21 cellular contexts compared by ENCODE assay signal in genomic region chr13:91405240-91405639, GRCh38. TPM values are rescaled to one million over a fixed set of nuclear protein-coding genes. Genes with fewer than 3 reads are reported as not detected.
DNase-seq lines count a peak whose midpoint lies in the region; ATAC-seq, FAIRE-seq and TF ChIP-seq lines count a peak whose summit lies in the region.
"Had no signal": no experiment of that assay in that cellular context is flagged by ENCODE, and none has a peak within 500 bp of the region (broad histone marks: within the 10 kb centered on the region; RNA-seq: fewer than 3 reads in every experiment).

No MANE protein-coding gene starts in this region.

- no peaks in the 10 kb centered on the region for H3K27me3 ChIP-seq in naive thymus-derived CD4-positive, alpha-beta T cell (ENCODE audit: control insufficient read depth in 2 of 2, insufficient read depth in 2 of 2, low read length in 2 of 2)

- POLR2A ChIA-PET in naive thymus-derived CD4-positive, alpha-beta T cell (lab: Charles Lee) = no interaction called here
- POLR2A ChIA-PET in activated CD4-positive, alpha-beta memory T cell treated with anti-CD3 and anti-CD28 coated beads, Interleukin-2, amount 10 ng/mL, durations not matched to agents 7 days and 5 days (lab: Charles Lee) = no interaction called here

- DNase-seq in GM12892 (ENCODE audit: insufficient read length) = no peak
- DNase-seq in left ventricle myocardium superior = no peak
- DNase-seq in NCI-H345 (lab: John Stamatoyannopoulos, UW) = no peak
- no peak for DNase-seq in naive thymus-derived CD4-positive, alpha-beta T cell
- no peak for DNase-seq in activated CD4-positive, alpha-beta memory T cell treated with anti-CD3 and anti-CD28 coated beads, Interleukin-2, amount 10 ng/mL, durations not matched to agents 7 days and 5 days
- DNase-seq: activated naive CD8-positive, alpha-beta T cell treated with anti-CD3 and anti-CD28 coated beads, Interleukin-2, amount 10 ng/mL, durations not matched to agents 7 days and 5 days; CD4-positive, alpha-beta T cell; KG1; kidney; NCI-H1417 treated with DMSO at 0.1 percent for 48 hours; NCI-H446 treated with DMSO at 0.1 percent for 48 hours; OCI-M1; posterior cingulate gyrus; trophoblast cell had no signal

- H3K4me1 Mint-ChIP-seq in naive thymus-derived CD4-positive, alpha-beta T cell = peaks cover 0 to 2% (median 0%) of the 10 kb centered on the region in 7 donors
- no peaks in the 10 kb centered on the region for H3K4me1 Mint-ChIP-seq in activated CD4-positive, alpha-beta memory T cell treated with anti-CD3 and anti-CD28 coated beads, Interleukin-2, amount 10 ng/mL, durations not matched to agents 7 days and 5 days
- H3K4me1 Mint-ChIP-seq: activated naive CD8-positive, alpha-beta T cell treated with anti-CD3 and anti-CD28 coated beads, Interleukin-2, amount 10 ng/mL, durations not matched to agents 7 days and 5 days; central memory CD8-positive, alpha-beta T cell had no signal

- no peak overlapping the region for H3K4me3 Mint-ChIP-seq in naive thymus-derived CD4-positive, alpha-beta T cell
- H3K4me3 Mint-ChIP-seq in activated CD4-positive, alpha-beta memory T cell treated with anti-CD3 and anti-CD28 coated beads, Interleukin-2, amount 10 ng/mL, durations not matched to agents 7 days and 5 days = no peak overlapping the region
- H3K4me3 Mint-ChIP-seq: activated naive CD8-positive, alpha-beta T cell treated with anti-CD3 and anti-CD28 coated beads, Interleukin-2, amount 10 ng/mL, durations not matched to agents 7 days and 5 days; CD4-positive, alpha-beta T cell; central memory CD8-positive, alpha-beta T cell had no signal

- H3K4me1 ChIP-seq in naive thymus-derived CD4-positive, alpha-beta T cell (ENCODE audit: control insufficient read depth in 2 of 2, insufficient read depth in 2 of 2, low read length in 2 of 2) = no peaks in the 10 kb centered on the region
- H3K4me1 ChIP-seq: A549 had no signal

- FAIRE-seq in GM12892 (lab: Jason Lieb, UNC) = peak; percentile 53
- FAIRE-seq: A549, endometrium, kidney had no signal

- H3K9me3 Mint-ChIP-seq in naive thymus-derived CD4-positive, alpha-beta T cell = peaks cover 0 to 4% (median 0%) of the 10 kb centered on the region in 11 donors
- no peaks in the 10 kb centered on the region for H3K9me3 Mint-ChIP-seq in activated CD4-positive, alpha-beta memory T cell treated with anti-CD3 and anti-CD28 coated beads, Interleukin-2, amount 10 ng/mL, durations not matched to agents 7 days and 5 days
- H3K9me3 Mint-ChIP-seq: activated naive CD8-positive, alpha-beta T cell treated with anti-CD3 and anti-CD28 coated beads, Interleukin-2, amount 10 ng/mL, durations not matched to agents 7 days and 5 days; CD4-positive, alpha-beta T cell; central memory CD8-positive, alpha-beta T cell had no signal

- TF ChIP-seq POLR2A in GM12892 (IDR thresholded peaks at IDR 0.05; ENCODE audit: low read depth, low read length) = no peak

- intact Hi-C loops in left ventricle myocardium superior (cut with micrococcal nuclease) = loop anchor here (10.0 kb wide), 1 partner anchor 320 kb away; no protein-coding TSS in a partner anchor
- intact Hi-C loops in naive thymus-derived CD4-positive, alpha-beta T cell (cut with micrococcal nuclease) = no loop called here

- H3K36me3 ChIP-seq in naive thymus-derived CD4-positive, alpha-beta T cell (ENCODE audit: control insufficient read depth in 2 of 3, insufficient read depth in 3 of 3, low read length in 3 of 3) = no peaks in the 10 kb centered on the region

- peaks cover 9 to 68% (median 13%) of the 10 kb centered on the region in 5 donors for H3K27me3 Mint-ChIP-seq in naive thymus-derived CD4-positive, alpha-beta T cell
- peaks cover 50% of the 10 kb centered on the region for H3K27me3 Mint-ChIP-seq in activated CD4-positive, alpha-beta memory T cell treated with anti-CD3 and anti-CD28 coated beads, Interleukin-2, amount 10 ng/mL, durations not matched to agents 7 days and 5 days

- H3K27ac Mint-ChIP-seq in naive thymus-derived CD4-positive, alpha-beta T cell = no peak overlapping the region
- H3K27ac Mint-ChIP-seq in activated CD4-positive, alpha-beta memory T cell treated with anti-CD3 and anti-CD28 coated beads, Interleukin-2, amount 10 ng/mL, durations not matched to agents 7 days and 5 days = no peak overlapping the region
- H3K27ac Mint-ChIP-seq: activated naive CD8-positive, alpha-beta T cell treated with anti-CD3 and anti-CD28 coated beads, Interleukin-2, amount 10 ng/mL, durations not matched to agents 7 days and 5 days; CD4-positive, alpha-beta T cell had no signal

- CTCF ChIA-PET in naive thymus-derived CD4-positive, alpha-beta T cell (lab: Charles Lee) = no interaction called here
- CTCF ChIA-PET in activated CD4-positive, alpha-beta memory T cell treated with anti-CD3 and anti-CD28 coated beads, Interleukin-2, amount 10 ng/mL, durations not matched to agents 7 days and 5 days (lab: Charles Lee) = interaction anchor here (1.2 kb wide), 1 partner anchor 97 kb away, joined by 4 read pairs; no protein-coding TSS in a partner anchor

- peaks cover 0 to 4% (median 0%) of the 10 kb centered on the region in 5 donors for H3K36me3 Mint-ChIP-seq in naive thymus-derived CD4-positive, alpha-beta T cell
- H3K36me3 Mint-ChIP-seq in activated CD4-positive, alpha-beta memory T cell treated with anti-CD3 and anti-CD28 coated beads, Interleukin-2, amount 10 ng/mL, durations not matched to agents 7 days and 5 days (ENCODE audit: low read depth) = no peaks in the 10 kb centered on the region
- H3K36me3 Mint-ChIP-seq: activated naive CD8-positive, alpha-beta T cell treated with anti-CD3 and anti-CD28 coated beads, Interleukin-2, amount 10 ng/mL, durations not matched to agents 7 days and 5 days had no signal

- H3K4me3 ChIP-seq in naive thymus-derived CD4-positive, alpha-beta T cell (ENCODE audit: low read length) = no peak overlapping the region
- H3K4me3 ChIP-seq: A549 had no signal

- H3K27ac ChIP-seq in naive thymus-derived CD4-positive, alpha-beta T cell (ENCODE audit: low read depth, low read length) = no peak overlapping the region
- H3K27ac ChIP-seq: A549 had no signal

- no peaks in the 10 kb centered on the region for H3K9me3 ChIP-seq in naive thymus-derived CD4-positive, alpha-beta T cell (ENCODE audit: control insufficient read depth in 2 of 3, low read length in 3 of 3)
- H3K9me3 ChIP-seq: A549 had no signal

- ATAC-seq in GM19372 (IDR thresholded peaks at IDR 0.05; ENCODE audit: low read depth, unreplicated experiment) = peak; percentile 49
- ATAC-seq in HG02623 (IDR thresholded peaks at IDR 0.05; ENCODE audit: unreplicated experiment) = peak; percentile 60
- peak; percentile 85 for ATAC-seq in HG03175 (IDR thresholded peaks at IDR 0.05; ENCODE audit: unreplicated experiment)
- ATAC-seq in left ventricle myocardium superior = no peak
- no peak for ATAC-seq in naive thymus-derived CD4-positive, alpha-beta T cell
- ATAC-seq: A549, SK-N-SH treated with all-trans-retinoic acid at 6 μM for 48 hours had no signal

RNA-seq across cellular contexts. Expression of gene GPC5, which starts 6.8 kb away (rescaled TPM):
- 2.7 TPM for polyA plus RNA-seq in GM12892 (2012; ENCODE audit: missing spikeins)
- total RNA-seq in left ventricle myocardium superior = 1.8 TPM
- under 1 TPM in 2 of 5 experiments, not detected in 3; 0.10 to 0.38 TPM for total RNA-seq in naive thymus-derived CD4-positive, alpha-beta T cell
- not detected for polyA plus RNA-seq in naive thymus-derived CD4-positive, alpha-beta T cell
- total RNA-seq in activated CD4-positive, alpha-beta memory T cell treated with anti-CD3 and anti-CD28 coated beads, Interleukin-2, amount 10 ng/mL, durations not matched to agents 7 days and 5 days = not detected
- total RNA-seq: CD4-positive, alpha-beta T cell had no signal
- polyA plus RNA-seq: A549 had no signal

RNA-seq across cellular contexts. Expression of gene MIR17HG, which starts 57.8 kb away (rescaled TPM):
- 8.7 TPM for polyA plus RNA-seq in GM12892 (2012; ENCODE audit: missing spikeins)
- total RNA-seq in left ventricle myocardium superior = 1.7 TPM
- 10 to 100 TPM; 10.3 to 17.5 (median 13.0) TPM for total RNA-seq in naive thymus-derived CD4-positive, alpha-beta T cell
- polyA plus RNA-seq in naive thymus-derived CD4-positive, alpha-beta T cell = under 1 TPM; 0.28 to 0.87 TPM
- total RNA-seq in activated CD4-positive, alpha-beta memory T cell treated with anti-CD3 and anti-CD28 coated beads, Interleukin-2, amount 10 ng/mL, durations not matched to agents 7 days and 5 days = 1 to 10 TPM; 6.7 to 7.7 TPM

Comparison
In these comparisons a context has a peak if more than half of its experiments do, and no peak if none do; other contexts are left out.
1. ATAC-seq: peak in GM19372 (single experiment), HG02623 (single experiment) and HG03175 (single experiment); none in left ventricle myocardium superior (single experiment) and naive thymus-derived CD4-positive, alpha-beta T cell (single experiment).